Comparison of ENCODE assay signal across 27 cellular contexts in genomic region chrX:24748196-24748595, GRCh38.
"Had no signal": no experiment of that assay in that cellular context is flagged by ENCODE, and none has a peak within 500 bp of the region (broad histone marks: within the 10 kb centered on the region; RNA-seq: fewer than 3 reads in every experiment).

No MANE protein-coding gene starts in this region.

- H3K4me3 ChIP-seq: left ventricle myocardium inferior, lung, neural progenitor cell, skin epidermis, stomach, testis, thyroid gland, transverse colon, upper lobe of left lung, vagina had no signal

- ATAC-seq: natural killer cell; right cardiac atrium; sciatic nerve; stimulated activated naive B cell treated with anti-CD40 and anti-IgM and Interleukin-4, amounts not matched to agents 10 μg/mL and 1 μg/mL and 100 μg/mL, for 72 hours; stimulated activated naive CD8-positive, alpha-beta T cell treated with anti-CD3 and anti-CD28 coated beads, Interleukin-15, Interleukin-2, amounts not matched to agents 100 U/mL and 50 U/mL, for 24 hours had no signal

- DNase-seq: islet precursor cell; left ventricle myocardium inferior; mesendoderm; naive B cell; natural killer cell; nephron progenitor cell; occipital lobe; retina; right cardiac atrium; stimulated activated CD4-positive, alpha-beta T cell treated with anti-CD3 and anti-CD28 coated beads, Interleukin-12 subunit alpha, Interleukin-12 subunit beta, amount 100 ng/mL, for 4 hours; stimulated activated CD4-positive, alpha-beta T cell treated with anti-CD3 and anti-CD28 coated beads, Interleukin-15, amount 100 ng/mL, for 24 hours; stimulated activated CD4-positive, alpha-beta T cell treated with anti-CD3 and anti-CD28 coated beads, Interleukin-2, amount 100 ng/mL, for 24 hours; stimulated activated CD4-positive, alpha-beta T cell treated with anti-CD3 and anti-CD28 coated beads, Interleukin-4, amount 100 ng/mL, for 1 hour; stimulated activated naive B cell treated with anti-CD40 and anti-IgM and Interleukin-4, amounts not matched to agents 10 μg/mL and 1 μg/mL and 100 μg/mL, for 72 hours; stimulated activated naive CD8-positive, alpha-beta T cell treated with anti-CD3 and anti-CD28 coated beads, Interleukin-15, Interleukin-2, amounts not matched to agents 100 U/mL and 50 U/mL, for 24 hours; stomach; testis; thyroid gland; transverse colon; upper lobe of left lung had no signal

- H3K27ac ChIP-seq: left ventricle myocardium inferior, neural progenitor cell, neutrophil, parathyroid adenoma, skin epidermis, stomach, testis, thyroid gland, transverse colon, upper lobe of left lung, vagina had no signal
